ENCODE assay signal across 8 cellular contexts in the genomic region with DNA sequence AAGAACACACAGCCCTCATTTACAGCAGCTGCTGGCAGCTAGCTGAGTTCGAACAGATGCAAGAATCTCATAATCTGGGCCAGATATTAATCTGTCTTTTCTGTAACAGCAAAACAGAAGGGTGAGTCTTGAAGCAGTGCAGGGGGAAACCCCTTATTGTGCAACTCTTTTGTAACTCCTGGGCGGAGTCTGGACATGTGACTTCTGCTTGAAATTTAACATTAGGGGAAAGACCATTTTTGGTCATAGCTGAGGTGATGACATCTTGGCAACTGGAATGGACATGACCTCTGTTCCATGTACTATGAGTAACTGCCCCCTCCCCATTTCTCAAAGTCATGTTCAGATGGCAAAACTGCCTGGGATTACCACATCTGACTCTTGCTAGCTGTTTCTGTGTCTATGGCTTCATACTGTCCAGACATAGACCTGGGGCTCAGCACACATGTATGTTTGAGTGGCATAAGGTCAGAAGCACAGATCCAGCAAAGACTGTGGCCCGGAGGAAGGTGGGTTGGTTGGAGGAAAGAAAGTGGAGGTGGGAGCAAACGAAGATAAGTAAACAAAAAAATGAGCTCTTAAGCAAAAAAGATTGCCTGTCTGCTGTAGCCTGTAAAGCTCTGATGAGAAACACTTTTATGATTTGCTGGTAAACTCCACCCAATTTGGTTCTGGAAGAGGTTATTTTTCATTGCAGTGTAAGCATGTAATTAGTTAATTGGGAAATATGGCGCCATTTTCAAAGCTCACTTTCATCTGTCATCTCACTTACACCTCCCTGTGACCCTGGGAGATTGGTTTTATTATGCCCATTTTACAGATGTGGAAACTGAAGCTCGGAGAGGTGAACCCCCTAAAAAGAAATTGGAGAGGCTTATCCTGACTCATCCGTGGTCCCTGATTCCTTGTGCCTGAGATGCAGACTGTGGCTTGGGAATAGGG. TPM values are rescaled to one million over a fixed set of nuclear protein-coding genes. Genes with fewer than 3 reads are reported as not detected.
DNase-seq lines count a peak whose midpoint lies in the region; ATAC-seq lines count a peak whose summit lies in the region.

No MANE protein-coding gene starts in this region.

- DNase-seq in activated CD4-positive, CD25-positive, alpha-beta regulatory T cell treated with anti-CD3 and anti-CD28 coated beads, Interleukin-2, amount 50 U/mL, for 16 hours (ENCODE audit: low read depth, low spot score), result peak; percentile 4
- DNase-seq in activated CD4-positive, CD25-positive, alpha-beta regulatory T cell (lab: John Stamatoyannopoulos, UW), result no peak
- DNase-seq in NCI-H226 (peak; percentile 81), hepatic stellate cell (ENCODE audit: low spot score) (peak; percentile 76), DMS114 treated with DMSO at 0.1 percent for 48 hours (lab: John Stamatoyannopoulos, UW; ENCODE audit: unreplicated experiment) (no peak)
- DNase-seq in activated naive CD4-positive, alpha-beta T cell treated with anti-CD3 and anti-CD28 coated beads, Interleukin-2, amount 50 U/mL, for 72 hours (ENCODE audit: low spot score in 2 of 2), result peak in 1 of 2 donors; percentile 14
- DNase-seq in stimulated activated CD4-positive, alpha-beta T cell treated with anti-CD3 and anti-CD28 coated beads, TNF-alpha, amount 100 ng/mL, for 48 hours (ENCODE audit: low read depth in 3 of 3), result peak in 2 of 3 donors; percentile 31 to 33

- H3K27ac Mint-ChIP-seq in activated naive CD4-positive, alpha-beta T cell treated with anti-CD3 and anti-CD28 coated beads, Interleukin-2, amount 50 U/mL, for 72 hours, result peak overlapping the region in 1 of 2 donors; percentile 37

- peaks cover 0 to 7% of the 10 kb centered on the region in 2 donors for H3K9me3 Mint-ChIP-seq in activated naive CD4-positive, alpha-beta T cell treated with anti-CD3 and anti-CD28 coated beads, Interleukin-2, amount 50 U/mL, for 72 hours

- H3K36me3 Mint-ChIP-seq in activated naive CD4-positive, alpha-beta T cell treated with anti-CD3 and anti-CD28 coated beads, Interleukin-2, amount 50 U/mL, for 72 hours, result peaks cover 5 to 6% of the 10 kb centered on the region in 2 donors

- peak; percentile 96 for ATAC-seq in HG02852 (IDR thresholded peaks at IDR 0.05; ENCODE audit: unreplicated experiment)
- peak; percentile 93 to 95 for ATAC-seq in activated naive CD4-positive, alpha-beta T cell treated with anti-CD3 and anti-CD28 coated beads, Interleukin-2, amount 50 U/mL, for 72 hours

RNA-seq across cellular contexts. Expression of gene ETS2, which starts 26.1 kb away (rescaled TPM):
- total RNA-seq in activated naive CD4-positive, alpha-beta T cell treated with anti-CD3 and anti-CD28 coated beads, Interleukin-2, amount 50 U/mL, for 72 hours, result 10 to 100 TPM; 35.8 to 48.3 TPM

Comparison
In these comparisons a context has a peak if more than half of its experiments do, and no peak if none do; other contexts are left out.
1. DNase-seq: peak in activated CD4-positive, CD25-positive, alpha-beta regulatory T cell treated with anti-CD3 and anti-CD28 coated beads, Interleukin-2, amount 50 U/mL, for 16 hours (single experiment), NCI-H226 (single experiment), hepatic stellate cell (single experiment) and stimulated activated CD4-positive, alpha-beta T cell treated with anti-CD3 and anti-CD28 coated beads, TNF-alpha, amount 100 ng/mL, for 48 hours (2 of 3); none in activated CD4-positive, CD25-positive, alpha-beta regulatory T cell (0 of 4) and DMS114 treated with DMSO at 0.1 percent for 48 hours (single experiment).